ENCODE assay signal across 1 cellular context in genomic region chr17:58666858-58667267, GRCh38.
A peak's percentile ranks its signal among the peaks of the same experiment; 100 is the strongest.
TF ChIP-seq lines count a peak whose summit lies in the region.

No MANE protein-coding gene starts in this region.

TF ChIP-seq in K562, 482 proteins besides CTCF, POLR2A, EP300 and RAD21 (continued from another document and continues in another):
- TF ChIP-seq ZBTB40 (IDR thresholded peaks at IDR 0.05) (no peak), ZBTB40 (CRISPR knock-in tag; IDR thresholded peaks at IDR 0.05) (no peak), SPI1 (IDR thresholded peaks at IDR 0.05; ENCODE audit: borderline replicate concordance, low read depth, low read length) (0 out of 2 replicates have a peak, but pooled peaks have one; percentile 15), MGA (IDR thresholded peaks at IDR 0.05) (peak; percentile 44; the same call in 1 of the 2 replicates), NCOA1 (IDR thresholded peaks at IDR 0.05; ENCODE audit: low read depth) (peak; percentile 95), BRF2 (IDR thresholded peaks at IDR 0.05; ENCODE audit: borderline replicate concordance, insufficient read depth, insufficient read length) (no peak), CXXC5 (CRISPR knock-in tag; IDR thresholded peaks at IDR 0.05) (peak; percentile 92), ZNF324 (CRISPR knock-in tag; IDR thresholded peaks at IDR 0.05) (no peak), BDP1 (IDR thresholded peaks at IDR 0.05; ENCODE audit: insufficient read depth, insufficient read length) (no peak), ZBTB11 (CRISPR knock-in tag; IDR thresholded peaks at IDR 0.05) (peak in 2 of 3 experiments; percentile 12 to 68; a peak in 2 of 6 replicates), CUX1 (CRISPR knock-in tag; IDR thresholded peaks at IDR 0.05) (peak; percentile 79; the same call in 1 of the 2 replicates)
